Comparison of ENCODE assay signal across 22 cellular contexts in genomic region chr6:117399126-117399525, GRCh38. TPM values are rescaled to one million over a fixed set of nuclear protein-coding genes. Genes with fewer than 3 reads are reported as not detected.
DNase-seq lines count a peak whose midpoint lies in the region; ATAC-seq and TF ChIP-seq lines count a peak whose summit lies in the region.
"Had no signal": no experiment of that assay in that cellular context is flagged by ENCODE, and none has a peak within 500 bp of the region (broad histone marks: within the 10 kb centered on the region; RNA-seq: fewer than 3 reads in every experiment).

No MANE protein-coding gene starts in this region.

- in situ Hi-C loops in G401 (cut with HindIII; ENCODE audit: low sequenced_read_pairs) (no loop called here), Panc1 (cut with HindIII; ENCODE audit: low pct_unique_long_range_greater_than_20kb, low sequenced_read_pairs) (no loop called here)

- H3K27ac ChIP-seq in Panc1 (ENCODE audit: low read length) (no peak overlapping the region), thoracic aorta (peak overlapping the region; percentile 0 to 17)
- H3K27ac ChIP-seq: BLaER1 had no signal

- no peaks in the 10 kb centered on the region for H3K4me1 ChIP-seq in Panc1 (ENCODE audit: control insufficient read depth, insufficient read depth, low read length)
- H3K4me1 ChIP-seq in thoracic aorta (ENCODE audit: control insufficient read depth in 1 of 2, low read depth in 2 of 2): peaks cover 17 to 37% of the 10 kb centered on the region in 2 donors
- H3K4me1 ChIP-seq: BE2C, BLaER1 had no signal

- peak; percentile 93 for DNase-seq in G401 (ENCODE audit: low spot score)
- no peak for DNase-seq in Panc1 (ENCODE audit: low read depth, low spot score)
- peak; percentile 52 for DNase-seq in cerebellum (ENCODE audit: low spot score)
- no peak for DNase-seq in thoracic aorta (ENCODE audit: low spot score)
- DNase-seq in activated CD4-positive, CD25-positive, alpha-beta regulatory T cell (lab: John Stamatoyannopoulos, UW): no peak
- no peak for DNase-seq in SW480 (ENCODE audit: low spot score)
- DNase-seq: 8988T; BE2C; CD4-positive, alpha-beta memory T cell; CD4-positive, CD25-positive, alpha-beta regulatory T cell; CD8-positive, alpha-beta memory T cell; COR-L47; DMS 273 treated with DMSO at 0.1 percent for 48 hours; DMS153; DMS79; DND-41; EL; GF-D8 had no signal

- POLR2A ChIA-PET in Panc1 (lab: Charles Lee): no interaction called here

- CTCF ChIA-PET in Panc1 (lab: Charles Lee): interaction anchor here (0.7 to 1.5 kb wide), 2 partner anchors 50 to 462 kb away, joined by 3 to 4 read pairs; no protein-coding TSS in a partner anchor

- intact Hi-C loops in Panc1 (cut with micrococcal nuclease; ENCODE audit: unreplicated experiment): no loop called here

- H3K27me3 ChIP-seq in Panc1 (ENCODE audit: control insufficient read depth, insufficient read depth, low read length): no peaks in the 10 kb centered on the region
- H3K27me3 ChIP-seq in thoracic aorta (replicated peaks; ENCODE audit: insufficient read depth): no peaks in the 10 kb centered on the region
- H3K27me3 ChIP-seq: BE2C, BLaER1 had no signal

- BruUV-seq in Panc1 (replicated peaks; lab: Mats Ljungman, UMichigan): no TSS peak

- 0 out of 2 replicates have a peak, but pooled peaks have one; percentile 14 for ATAC-seq in Panc1
- ATAC-seq in thoracic aorta (ENCODE audit: insufficient number of reproducible peaks, low FRiP score, low read depth): no peak
- no peak for ATAC-seq in GM18517 (IDR thresholded peaks at IDR 0.05; ENCODE audit: unreplicated experiment)
- no peak for ATAC-seq in GM19455 (IDR thresholded peaks at IDR 0.05; ENCODE audit: unreplicated experiment)

- TF ChIP-seq CTCF in Panc1 (IDR thresholded peaks at IDR 0.05) (no peak), thoracic aorta (IDR thresholded peaks at IDR 0.05) (no peak)

- H3K9me3 ChIP-seq in Panc1 (ENCODE audit: control insufficient read depth, insufficient read depth, low read depth, low read length) (no peaks in the 10 kb centered on the region), thoracic aorta (no peaks in the 10 kb centered on the region)
- H3K9me3 ChIP-seq: BE2C, BLaER1 had no signal

- H3K36me3 ChIP-seq in Panc1 (ENCODE audit: control insufficient read depth, insufficient read depth, low read length) (no peaks in the 10 kb centered on the region), thoracic aorta (no peaks in the 10 kb centered on the region)
- H3K36me3 ChIP-seq: BE2C, BLaER1 had no signal

- H3K4me3 ChIP-seq in Panc1 (ENCODE audit: low read depth in 2 of 2, low read length in 2 of 2) (no peak overlapping the region), thoracic aorta (no peak overlapping the region)
- H3K4me3 ChIP-seq: BLaER1 had no signal

RNA-seq across cellular contexts. Expression of gene ROS1, which starts 26.6 kb away (rescaled TPM):
- not detected in 2 replicates for total RNA-seq in G401 (2014; rRNA removed; shearing (Covaris generic))
- total RNA-seq in Panc1 (2021; ENCODE audit: unreplicated experiment) (0.10 TPM), cerebellum (not detected), thoracic aorta (not detected)
- polyA plus RNA-seq in Panc1 (2012; ENCODE audit: insufficient read length): not detected
- total RNA-seq: CD4-positive, alpha-beta memory T cell; CD4-positive, CD25-positive, alpha-beta regulatory T cell; CD8-positive, alpha-beta memory T cell had no signal
- polyA plus RNA-seq: CD14-positive monocyte; CD4-positive, alpha-beta memory T cell; CD4-positive, CD25-positive, alpha-beta regulatory T cell; CD8-positive, alpha-beta memory T cell had no signal

Comparison
In these comparisons a context has a peak if more than half of its experiments do, and no peak if none do; other contexts are left out.
1. DNase-seq: peak in G401 (single experiment) and cerebellum (single experiment); none in Panc1 (single experiment), thoracic aorta (single experiment), activated CD4-positive, CD25-positive, alpha-beta regulatory T cell (0 of 4) and SW480 (single experiment).